ENCODE assay signal across 20 cellular contexts in the genomic region with DNA sequence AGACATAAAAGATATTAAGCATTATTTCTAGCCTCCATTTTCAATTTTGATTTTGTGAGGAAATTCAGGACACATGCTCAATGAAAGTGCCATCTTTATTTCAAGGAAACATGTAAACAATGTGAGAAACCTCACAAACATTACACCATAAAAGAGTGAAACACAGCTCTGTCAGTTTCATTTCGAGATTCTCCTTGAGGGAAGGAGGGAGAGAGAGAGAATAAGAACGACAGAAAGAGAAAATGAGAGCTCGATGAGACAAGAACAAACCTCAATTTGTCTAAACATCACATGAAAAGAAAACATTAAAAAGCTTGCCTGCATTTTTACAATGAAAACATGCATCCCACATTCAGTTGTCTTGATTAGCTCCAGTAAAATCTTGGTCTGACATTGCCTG.
A peak's percentile ranks its signal among the peaks of the same experiment; 100 is the strongest.
DNase-seq lines count a peak whose midpoint lies in the region; ATAC-seq and TF ChIP-seq lines count a peak whose summit lies in the region.
"Had no signal": no experiment of that assay in that cellular context is flagged by ENCODE, and none has a peak within 500 bp of the region (broad histone marks: within the 10 kb centered on the region; RNA-seq: fewer than 3 reads in every experiment).

No MANE protein-coding gene starts in this region.

- peak overlapping the region; percentile 31; the same call in 1 of the 2 replicates for H3K27ac Mint-ChIP-seq in WTC11
- H3K27ac Mint-ChIP-seq: activated CD4-positive, alpha-beta memory T cell treated with anti-CD3 and anti-CD28 coated beads for 36 hours; T-helper 1 cell treated with Interleukin-12 subunit alpha and Interleukin-12 subunit beta and Interleukin-4 antibody, amounts not matched to agents 30 μg/mL and 1 μg/mL, for 36 hours had no signal

- intact Hi-C loops in psoas muscle (cut with DNase I), result loop anchor here in 1 of 2 donors (10.0 kb wide), 1 partner anchor 288 kb away; no protein-coding TSS in a partner anchor

- H3K27ac ChIP-seq in psoas muscle, result peak overlapping the region; percentile 89
- H3K27ac ChIP-seq: transverse colon, WERI-Rb-1 had no signal

- ATAC-seq in GM18498 (IDR thresholded peaks at IDR 0.05; ENCODE audit: unreplicated experiment) (peak; percentile 35), HG02798 (IDR thresholded peaks at IDR 0.05; ENCODE audit: poor library complexity, unreplicated experiment) (peak; percentile 46), WTC11 (no peak), psoas muscle (no peak), left lobe of liver (no peak), GM18861 (IDR thresholded peaks at IDR 0.05; ENCODE audit: unreplicated experiment) (no peak)
- ATAC-seq: mucosa of descending colon, right cardiac atrium had no signal

- H3K9me3 Mint-ChIP-seq in WTC11, result no peaks in the 10 kb centered on the region
- H3K9me3 Mint-ChIP-seq: T-helper 1 cell treated with Interleukin-12 subunit alpha and Interleukin-12 subunit beta and Interleukin-4 antibody, amounts not matched to agents 30 μg/mL and 1 μg/mL, for 36 hours had no signal

- H3K4me3 ChIP-seq in psoas muscle, result no peak overlapping the region
- H3K4me3 ChIP-seq: mucosa of descending colon, transverse colon had no signal

- POLR2A ChIA-PET in WTC11 (lab: Charles Lee), result no interaction called here

- TF ChIP-seq CTCF in WTC11 (IDR thresholded peaks at IDR 0.05), result no peak
- TF ChIP-seq CTCF in psoas muscle (IDR thresholded peaks at IDR 0.05), result no peak

- peaks cover 10% of the 10 kb centered on the region for H3K4me1 Mint-ChIP-seq in WTC11

- no peaks in the 10 kb centered on the region for H3K27me3 Mint-ChIP-seq in WTC11 (ENCODE audit: low read depth)
- H3K27me3 Mint-ChIP-seq: activated CD4-positive, alpha-beta memory T cell treated with anti-CD3 and anti-CD28 coated beads for 36 hours had no signal

- no peak overlapping the region for H3K4me3 Mint-ChIP-seq in WTC11
- H3K4me3 Mint-ChIP-seq: activated CD4-positive, alpha-beta memory T cell treated with anti-CD3 and anti-CD28 coated beads for 36 hours; T-helper 1 cell treated with Interleukin-12 subunit alpha and Interleukin-12 subunit beta and Interleukin-4 antibody, amounts not matched to agents 30 μg/mL and 1 μg/mL, for 36 hours had no signal

- H3K36me3 Mint-ChIP-seq in WTC11, result no peaks in the 10 kb centered on the region
- H3K36me3 Mint-ChIP-seq: activated CD4-positive, alpha-beta memory T cell treated with anti-CD3 and anti-CD28 coated beads for 36 hours had no signal

- H3K27me3 ChIP-seq in psoas muscle (ENCODE audit: insufficient read depth in 3 of 3, low read length in 2 of 3), result no peaks in the 10 kb centered on the region
- H3K27me3 ChIP-seq: transverse colon had no signal

- H3K9me3 ChIP-seq in psoas muscle, result no peaks in the 10 kb centered on the region
- H3K9me3 ChIP-seq: mucosa of descending colon, transverse colon had no signal

- 74 to 77% (median 76%) methylated on average over 3 of the region's 3 CpGs for WGBS in psoas muscle, 3 donors

- CTCF ChIA-PET in WTC11 (lab: Charles Lee), result no interaction called here

- no peak for DNase-seq in WTC11 (ENCODE audit: low spot score)
- DNase-seq in psoas muscle, result no peak
- DNase-seq in left lobe of liver (ENCODE audit: low spot score), result no peak
- DNase-seq in RPMI8226, result no peak
- no peak for DNase-seq in anterior cingulate cortex (lab: John Stamatoyannopoulos, UW)
- DNase-seq: activated CD4-positive, alpha-beta memory T cell treated with anti-CD3 and anti-CD28 coated beads for 36 hours; activated naive CD4-positive, alpha-beta T cell treated with Interleukin-2 at 50 U/mL for 16 hours; activated T-cell treated with anti-CD3 and anti-CD28 coated beads for 4 hours; central memory CD4-positive, alpha-beta T cell; mucosa of descending colon; NCI-H748 treated with DMSO at 0.1 percent for 48 hours; right cardiac atrium; SIG-M5; stimulated activated naive CD4-positive, alpha-beta T cell; transverse colon; WERI-Rb-1 had no signal

- peaks cover 26% of the 10 kb centered on the region for H3K4me1 ChIP-seq in psoas muscle
- H3K4me1 ChIP-seq: transverse colon had no signal

- no peaks in the 10 kb centered on the region for H3K36me3 ChIP-seq in psoas muscle (ENCODE audit: insufficient read depth in 1 of 2, low read depth in 1 of 2)
- H3K36me3 ChIP-seq: transverse colon, WERI-Rb-1 had no signal

TF ChIP-seq in WTC11, 78 proteins besides CTCF, POLR2A, EP300 and RAD21 (continues in another document):
- TF ChIP-seq, protein P1, sequence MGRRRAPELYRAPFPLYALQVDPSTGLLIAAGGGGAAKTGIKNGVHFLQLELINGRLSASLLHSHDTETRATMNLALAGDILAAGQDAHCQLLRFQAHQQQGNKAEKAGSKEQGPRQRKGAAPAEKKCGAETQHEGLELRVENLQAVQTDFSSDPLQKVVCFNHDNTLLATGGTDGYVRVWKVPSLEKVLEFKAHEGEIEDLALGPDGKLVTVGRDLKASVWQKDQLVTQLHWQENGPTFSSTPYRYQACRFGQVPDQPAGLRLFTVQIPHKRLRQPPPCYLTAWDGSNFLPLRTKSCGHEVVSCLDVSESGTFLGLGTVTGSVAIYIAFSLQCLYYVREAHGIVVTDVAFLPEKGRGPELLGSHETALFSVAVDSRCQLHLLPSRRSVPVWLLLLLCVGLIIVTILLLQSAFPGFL (CRISPR knock-in tag; IDR thresholded peaks at IDR 0.05; ENCODE audit: borderline replicate concordance), result no peak
- TF ChIP-seq ZNF263 (CRISPR knock-in tag; IDR thresholded peaks at IDR 0.05; ENCODE audit: low read depth), result no peak
- no peak for TF ChIP-seq NR1H2 (CRISPR knock-in tag; IDR thresholded peaks at IDR 0.05)
- TF ChIP-seq, protein P2, sequence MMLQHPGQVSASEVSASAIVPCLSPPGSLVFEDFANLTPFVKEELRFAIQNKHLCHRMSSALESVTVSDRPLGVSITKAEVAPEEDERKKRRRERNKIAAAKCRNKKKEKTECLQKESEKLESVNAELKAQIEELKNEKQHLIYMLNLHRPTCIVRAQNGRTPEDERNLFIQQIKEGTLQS (CRISPR knock-in tag; conservative IDR thresholded peaks at IDR 0.05), result no peak
- TF ChIP-seq, protein P3, sequence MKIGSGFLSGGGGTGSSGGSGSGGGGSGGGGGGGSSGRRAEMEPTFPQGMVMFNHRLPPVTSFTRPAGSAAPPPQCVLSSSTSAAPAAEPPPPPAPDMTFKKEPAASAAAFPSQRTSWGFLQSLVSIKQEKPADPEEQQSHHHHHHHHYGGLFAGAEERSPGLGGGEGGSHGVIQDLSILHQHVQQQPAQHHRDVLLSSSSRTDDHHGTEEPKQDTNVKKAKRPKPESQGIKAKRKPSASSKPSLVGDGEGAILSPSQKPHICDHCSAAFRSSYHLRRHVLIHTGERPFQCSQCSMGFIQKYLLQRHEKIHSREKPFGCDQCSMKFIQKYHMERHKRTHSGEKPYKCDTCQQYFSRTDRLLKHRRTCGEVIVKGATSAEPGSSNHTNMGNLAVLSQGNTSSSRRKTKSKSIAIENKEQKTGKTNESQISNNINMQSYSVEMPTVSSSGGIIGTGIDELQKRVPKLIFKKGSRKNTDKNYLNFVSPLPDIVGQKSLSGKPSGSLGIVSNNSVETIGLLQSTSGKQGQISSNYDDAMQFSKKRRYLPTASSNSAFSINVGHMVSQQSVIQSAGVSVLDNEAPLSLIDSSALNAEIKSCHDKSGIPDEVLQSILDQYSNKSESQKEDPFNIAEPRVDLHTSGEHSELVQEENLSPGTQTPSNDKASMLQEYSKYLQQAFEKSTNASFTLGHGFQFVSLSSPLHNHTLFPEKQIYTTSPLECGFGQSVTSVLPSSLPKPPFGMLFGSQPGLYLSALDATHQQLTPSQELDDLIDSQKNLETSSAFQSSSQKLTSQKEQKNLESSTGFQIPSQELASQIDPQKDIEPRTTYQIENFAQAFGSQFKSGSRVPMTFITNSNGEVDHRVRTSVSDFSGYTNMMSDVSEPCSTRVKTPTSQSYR (CRISPR knock-in tag; IDR thresholded peaks at IDR 0.05), result no peak
- TF ChIP-seq, protein P4, sequence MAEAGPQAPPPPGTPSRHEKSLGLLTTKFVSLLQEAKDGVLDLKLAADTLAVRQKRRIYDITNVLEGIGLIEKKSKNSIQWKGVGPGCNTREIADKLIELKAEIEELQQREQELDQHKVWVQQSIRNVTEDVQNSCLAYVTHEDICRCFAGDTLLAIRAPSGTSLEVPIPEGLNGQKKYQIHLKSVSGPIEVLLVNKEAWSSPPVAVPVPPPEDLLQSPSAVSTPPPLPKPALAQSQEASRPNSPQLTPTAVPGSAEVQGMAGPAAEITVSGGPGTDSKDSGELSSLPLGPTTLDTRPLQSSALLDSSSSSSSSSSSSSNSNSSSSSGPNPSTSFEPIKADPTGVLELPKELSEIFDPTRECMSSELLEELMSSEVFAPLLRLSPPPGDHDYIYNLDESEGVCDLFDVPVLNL (CRISPR knock-in tag; IDR thresholded peaks at IDR 0.05; ENCODE audit: borderline replicate concordance, low read depth), result no peak
- TF ChIP-seq, protein P5, sequence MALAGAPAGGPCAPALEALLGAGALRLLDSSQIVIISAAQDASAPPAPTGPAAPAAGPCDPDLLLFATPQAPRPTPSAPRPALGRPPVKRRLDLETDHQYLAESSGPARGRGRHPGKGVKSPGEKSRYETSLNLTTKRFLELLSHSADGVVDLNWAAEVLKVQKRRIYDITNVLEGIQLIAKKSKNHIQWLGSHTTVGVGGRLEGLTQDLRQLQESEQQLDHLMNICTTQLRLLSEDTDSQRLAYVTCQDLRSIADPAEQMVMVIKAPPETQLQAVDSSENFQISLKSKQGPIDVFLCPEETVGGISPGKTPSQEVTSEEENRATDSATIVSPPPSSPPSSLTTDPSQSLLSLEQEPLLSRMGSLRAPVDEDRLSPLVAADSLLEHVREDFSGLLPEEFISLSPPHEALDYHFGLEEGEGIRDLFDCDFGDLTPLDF (CRISPR knock-in tag; IDR thresholded peaks at IDR 0.05), result no peak
- TF ChIP-seq, protein P6, sequence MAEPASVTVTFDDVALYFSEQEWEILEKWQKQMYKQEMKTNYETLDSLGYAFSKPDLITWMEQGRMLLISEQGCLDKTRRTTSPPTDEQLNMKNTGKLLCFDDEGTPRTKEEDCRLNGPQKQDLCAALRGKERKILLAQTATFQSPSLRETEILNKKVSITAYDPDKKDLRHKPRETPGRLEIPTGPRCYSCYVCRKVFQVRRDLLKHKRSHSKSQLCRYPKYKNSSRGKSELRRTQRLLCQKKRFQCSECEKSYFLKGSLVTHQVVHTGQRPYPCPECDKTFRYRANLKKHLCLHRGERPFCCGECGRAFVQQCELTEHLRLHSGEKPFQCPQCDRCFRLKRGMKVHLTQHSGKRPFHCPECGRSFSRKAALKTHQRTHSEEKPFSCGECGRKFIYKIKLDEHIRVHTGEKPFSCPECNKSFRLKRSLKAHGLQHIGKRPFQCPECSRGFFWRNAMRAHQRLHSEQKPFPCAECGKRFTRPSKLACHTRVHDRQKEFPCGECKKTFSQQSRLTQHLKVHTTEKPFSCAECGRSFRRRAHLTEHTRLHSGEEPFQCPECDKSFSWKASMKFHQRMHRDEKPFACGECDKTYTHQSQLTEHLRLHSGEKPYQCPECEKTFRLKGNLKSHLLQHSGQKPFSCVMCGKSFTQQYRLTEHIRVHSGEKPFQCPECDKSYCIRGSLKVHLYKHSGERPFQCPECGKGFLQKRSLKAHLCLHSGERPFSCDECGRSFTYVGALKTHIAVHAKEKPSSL (CRISPR knock-in tag; conservative IDR thresholded peaks at IDR 0.05), result no peak

Comparison
In these comparisons a context has a peak if more than half of its experiments do, and no peak if none do; other contexts are left out.
1. ATAC-seq: peak in GM18498 (single experiment) and HG02798 (single experiment); none in WTC11 (single experiment), psoas muscle (0 of 4), left lobe of liver (single experiment) and GM18861 (single experiment).